Comparison of ENCODE assay signal across 30 cellular contexts in genomic region chr1:16459503-16459902, GRCh38. TPM values are rescaled to one million over a fixed set of nuclear protein-coding genes. Genes with fewer than 3 reads are reported as not detected.
A peak's percentile ranks its signal among the peaks of the same experiment; 100 is the strongest.
DNase-seq lines count a peak whose midpoint lies in the region; ATAC-seq and TF ChIP-seq lines count a peak whose summit lies in the region.
"Had no signal": no experiment of that assay in that cellular context is flagged by ENCODE, and none has a peak within 500 bp of the region (broad histone marks: within the 10 kb centered on the region; RNA-seq: fewer than 3 reads in every experiment).

No MANE protein-coding gene starts in this region.

- WGBS in tibial nerve, 2 donors, result 86 to 87% methylated on average over 5 of the region's 5 CpGs

- TF ChIP-seq CTCF in right atrium auricular region (IDR thresholded peaks at IDR 0.05), result no peak
- no peak for TF ChIP-seq CTCF in upper lobe of right lung (IDR thresholded peaks at IDR 0.05)
- no peak for TF ChIP-seq CTCF in tibial nerve (IDR thresholded peaks at IDR 0.05)

- H3K36me3 ChIP-seq in right atrium auricular region, result peaks cover 35% of the 10 kb centered on the region
- peaks cover 65% of the 10 kb centered on the region for H3K36me3 ChIP-seq in upper lobe of right lung
- H3K36me3 ChIP-seq in MG63, result peaks cover 46% of the 10 kb centered on the region
- peaks cover 0 to 99% (median 20%) of the 10 kb centered on the region in 3 donors for H3K36me3 ChIP-seq in tibial nerve
- H3K36me3 ChIP-seq: neural progenitor cell had no signal

- intact Hi-C loops in Right ventricle myocardium inferior (cut with DNase I), result no loop called here
- intact Hi-C loops in upper lobe of right lung (cut with DNase I), result no loop called here

- TF ChIP-seq EP300 in tibial nerve (IDR thresholded peaks at IDR 0.05), result no peak

- ATAC-seq in Right ventricle myocardium inferior (peak; percentile 73), upper lobe of right lung (peak; percentile 24)
- ATAC-seq: A549; effector memory CD8-positive, alpha-beta T cell; gastroesophageal sphincter had no signal

- H3K27ac ChIP-seq in right atrium auricular region, result no peak overlapping the region
- peak overlapping the region; percentile 4 for H3K27ac ChIP-seq in caudate nucleus (ENCODE audit: low read depth, low read length)
- H3K27ac ChIP-seq in upper lobe of right lung, result no peak overlapping the region
- H3K27ac ChIP-seq in tibial nerve, result no peak overlapping the region
- H3K27ac ChIP-seq: A549, BLaER1, esophagus squamous epithelium, SJCRH30 had no signal

- H3K4me3 ChIP-seq in right atrium auricular region (no peak overlapping the region), upper lobe of right lung (no peak overlapping the region), MG63 (no peak overlapping the region), tibial nerve (no peak overlapping the region)
- H3K4me3 ChIP-seq: A549, BLaER1, esophagus squamous epithelium, gastroesophageal sphincter, neural progenitor cell, SJCRH30, stomach had no signal

- peaks cover 0 to 8% of the 10 kb centered on the region in 2 donors for H3K4me1 ChIP-seq in right atrium auricular region
- no peaks in the 10 kb centered on the region for H3K4me1 ChIP-seq in upper lobe of right lung
- H3K4me1 ChIP-seq in tibial nerve, result no peaks in the 10 kb centered on the region
- H3K4me1 ChIP-seq: BLaER1, esophagus squamous epithelium, neural progenitor cell, SJCRH30 had no signal

- TF ChIP-seq POLR2A in tibial nerve (IDR thresholded peaks at IDR 0.05), result no peak

- DNase-seq in Right ventricle myocardium inferior (ENCODE audit: missing footprints) (no peak), right atrium auricular region (ENCODE audit: low spot score) (no peak), caudate nucleus (lab: John Stamatoyannopoulos, UW) (peak in 29 of 61 donors; percentile 2 to 69 (median 9)), inferior parietal cortex (ENCODE audit: extremely low spot score) (peak; percentile 10), upper lobe of right lung (peak; percentile 39), MG63 (no peak), tibial nerve (ENCODE audit: low spot score in 2 of 2) (no peak), cerebellar nuclear complex (lab: John Stamatoyannopoulos, UW) (no peak)
- DNase-seq: activated CD4-positive, alpha-beta T cell treated with anti-CD3 and anti-CD28 coated beads, Interleukin-2, amount 10 ng/mL, durations not matched to agents 7 days and 5 days; activated gamma-delta T cell; amniotic stem cell; Calu3; effector memory CD8-positive, alpha-beta T cell; esophagus squamous epithelium; H9; Kasumi-1; NCI-H1417 treated with DMSO at 0.1 percent for 48 hours; NCI-H526; SJCRH30; small intestine; stimulated activated CD4-positive, alpha-beta T cell treated with anti-CD3 and anti-CD28 coated beads, Interleukin-4, amount 100 ng/mL, for 24 hours; stomach had no signal

- H3K27me3 ChIP-seq in right atrium auricular region (no peaks in the 10 kb centered on the region), upper lobe of right lung (no peaks in the 10 kb centered on the region), MG63 (no peaks in the 10 kb centered on the region), tibial nerve (no peaks in the 10 kb centered on the region)
- H3K27me3 ChIP-seq: BLaER1, esophagus squamous epithelium, gastroesophageal sphincter, neural progenitor cell, SJCRH30, stomach had no signal

- H3K9me3 ChIP-seq in right atrium auricular region, result no peaks in the 10 kb centered on the region
- no peaks in the 10 kb centered on the region for H3K9me3 ChIP-seq in upper lobe of right lung
- no peaks in the 10 kb centered on the region for H3K9me3 ChIP-seq in MG63
- H3K9me3 ChIP-seq in tibial nerve, result no peaks in the 10 kb centered on the region
- H3K9me3 ChIP-seq: A549, BLaER1, esophagus squamous epithelium, gastroesophageal sphincter, SJCRH30, stomach had no signal

RNA-seq across cellular contexts. Expression of gene NECAP2, which starts 19.0 kb away (rescaled TPM):
- total RNA-seq in Right ventricle myocardium inferior (17.7 TPM), right atrium auricular region (10 to 100 TPM; 16.2 to 29.9 TPM), upper lobe of right lung (78.1 TPM), tibial nerve (10 to 100 TPM; 49.4 to 57.9 (median 54.1) TPM)
- total RNA-seq in MG63 (2014; rRNA removed; shearing (Covaris generic); ENCODE audit: low replicate concordance), result 42.4 and 86.0 TPM in 2 replicates

RNA-seq across cellular contexts. Expression of gene SPATA21, which starts 22.3 kb away (rescaled TPM):
- total RNA-seq in Right ventricle myocardium inferior (not detected), right atrium auricular region (not detected), upper lobe of right lung (not detected), tibial nerve (not detected)
- not detected in 2 replicates for total RNA-seq in MG63 (2014; rRNA removed; shearing (Covaris generic); ENCODE audit: low replicate concordance)
- total RNA-seq: activated CD4-positive, alpha-beta T cell treated with anti-CD3 and anti-CD28 coated beads, Interleukin-2, amount 10 ng/mL, durations not matched to agents 7 days and 5 days; Calu3; esophagus squamous epithelium; H9; HT1080; pulmonary artery endothelial cell; SJCRH30; stomach; T-helper 1 cell treated with Interleukin-12 subunit alpha and Interleukin-12 subunit beta and Interleukin-4 antibody, amounts not matched to agents 30 ng/mL and 1 ng/mL, for 36 hours; urinary bladder had no signal

RNA-seq across cellular contexts. Expression of gene RNU1-1, which starts 54.6 kb away (rescaled TPM):
- total RNA-seq in Right ventricle myocardium inferior, result 4,572 TPM
- total RNA-seq in right atrium auricular region, result not detected
- 6,622 TPM for total RNA-seq in upper lobe of right lung
- total RNA-seq in MG63 (2014; rRNA removed; shearing (Covaris generic); ENCODE audit: low replicate concordance), result not detected in 2 replicates
- under 1 TPM; under 0.01 TPM for total RNA-seq in tibial nerve
- total RNA-seq: HT1080 had no signal

Comparison
In these comparisons a context has a peak if more than half of its experiments do, and no peak if none do; other contexts are left out.
1. RNA of gene RNU1-1, which starts 54.6 kb away (total RNA-seq): 6,622 TPM in upper lobe of right lung (single experiment) and 4,572 TPM in Right ventricle myocardium inferior (single experiment); not detected in right atrium auricular region, not detected in MG63 and under 0.01 TPM in tibial nerve; every median in the first group is over 1,000 times any median in the second.
2. DNase-seq: peak in inferior parietal cortex (single experiment) and upper lobe of right lung (single experiment); none in Right ventricle myocardium inferior (single experiment), right atrium auricular region (single experiment), MG63 (single experiment), tibial nerve (0 of 2) and cerebellar nuclear complex (0 of 2).